9 cellular contexts compared by ENCODE assay signal in the genomic region with DNA sequence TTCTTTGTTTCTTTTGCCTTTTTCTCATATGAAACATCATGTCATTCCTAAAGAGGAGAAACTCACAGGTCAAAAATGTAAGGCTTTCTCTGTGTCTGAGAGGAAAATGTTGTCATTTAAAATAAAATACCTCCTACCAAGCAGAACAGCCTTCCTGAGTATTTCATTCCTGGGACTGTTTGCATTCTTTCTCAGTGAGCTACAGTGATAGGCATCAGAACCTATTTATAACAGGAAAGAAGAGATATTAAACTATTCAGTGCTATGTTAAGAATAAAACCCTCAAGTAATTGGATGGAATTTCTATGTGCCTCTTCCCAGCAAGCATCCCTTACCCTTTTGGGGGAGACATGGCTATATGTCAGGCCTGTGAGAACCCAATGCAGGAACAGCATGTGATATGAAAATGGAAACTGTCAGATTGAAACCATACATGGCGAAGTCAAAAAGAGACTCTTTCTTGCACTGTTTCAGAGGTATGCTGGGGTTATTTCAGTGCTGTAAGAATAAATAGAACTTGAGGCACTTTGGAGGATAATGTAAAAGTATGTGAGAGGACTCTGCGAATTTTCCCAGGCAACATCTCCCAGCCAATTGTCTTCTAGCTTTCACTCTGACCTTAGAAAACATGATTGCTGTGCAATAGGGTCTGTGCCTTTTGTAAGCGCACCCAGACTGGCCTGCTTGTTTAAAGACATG.
DNase-seq lines count a peak whose midpoint lies in the region; ATAC-seq, FAIRE-seq and TF ChIP-seq lines count a peak whose summit lies in the region.
"Had no signal": no experiment of that assay in that cellular context is flagged by ENCODE, and none has a peak within 500 bp of the region (broad histone marks: within the 10 kb centered on the region; RNA-seq: fewer than 3 reads in every experiment).

No MANE protein-coding gene starts in this region.

- intact Hi-C loops in mammary epithelial cell (cut with micrococcal nuclease) (no loop called here), pancreas (cut with DNase I) (no loop called here)

- CTCF ChIA-PET in mammary epithelial cell (lab: Charles Lee; ENCODE audit: low non-redundant PET): interaction anchor here (0.6 to 0.8 kb wide), 2 partner anchors 15 to 19 kb away, joined by 6 to 32 read pairs; no protein-coding TSS in a partner anchor
- CTCF ChIA-PET in activated CD4-positive, alpha-beta memory T cell treated with anti-CD3 and anti-CD28 coated beads, Interleukin-2, amount 10 ng/mL, durations not matched to agents 7 days and 5 days (lab: Charles Lee): no interaction called here

- TF ChIP-seq CTCF in mammary epithelial cell (conservative IDR thresholded peaks at IDR 0.05 in 1 of 2, IDR thresholded peaks at IDR 0.05 in 1 of 2; ENCODE audit: extremely low read depth in 1 of 2, insufficient read depth in 1 of 2, low read depth in 1 of 2, low read length in 2 of 2) (no peak), pancreas (IDR thresholded peaks at IDR 0.05) (no peak)

- no peaks in the 10 kb centered on the region for H3K79me2 ChIP-seq in mammary epithelial cell (ENCODE audit: insufficient read depth, low read length)

- ATAC-seq in GM18511 (IDR thresholded peaks at IDR 0.05; ENCODE audit: unreplicated experiment): peak; percentile 76
- peak; percentile 96 for ATAC-seq in HG03095 (IDR thresholded peaks at IDR 0.05; ENCODE audit: unreplicated experiment)
- peak in 3 of 4 donors; percentile 43 to 76 (median 73) for ATAC-seq in pancreas
- no peak for ATAC-seq in HG03196 (IDR thresholded peaks at IDR 0.05; ENCODE audit: unreplicated experiment)

- H3K4me3 Mint-ChIP-seq in activated CD4-positive, alpha-beta memory T cell treated with anti-CD3 and anti-CD28 coated beads, Interleukin-2, amount 10 ng/mL, durations not matched to agents 7 days and 5 days: no peak overlapping the region

- H4K20me1 ChIP-seq in mammary epithelial cell (ENCODE audit: insufficient read depth, low read length): no peaks in the 10 kb centered on the region

- no peaks in the 10 kb centered on the region for H3K27me3 Mint-ChIP-seq in activated CD4-positive, alpha-beta memory T cell treated with anti-CD3 and anti-CD28 coated beads, Interleukin-2, amount 10 ng/mL, durations not matched to agents 7 days and 5 days

- peak; percentile 26 for FAIRE-seq in pancreas (lab: Jason Lieb, UNC)

- H3K4me1 ChIP-seq in mammary epithelial cell (ENCODE audit: insufficient read depth, low read length) (peaks cover 5% of the 10 kb centered on the region), pancreas (no peaks in the 10 kb centered on the region)

- no peaks in the 10 kb centered on the region for H3K9me3 Mint-ChIP-seq in activated CD4-positive, alpha-beta memory T cell treated with anti-CD3 and anti-CD28 coated beads, Interleukin-2, amount 10 ng/mL, durations not matched to agents 7 days and 5 days

- H3K27ac ChIP-seq in mammary epithelial cell (ENCODE audit: insufficient read depth, low read depth, low read length) (no peak overlapping the region), pancreas (peak overlapping the region in 2 of 4 donors; percentile 52 to 59)
- H3K27ac ChIP-seq: neutrophil had no signal

- H3K4me1 Mint-ChIP-seq in activated CD4-positive, alpha-beta memory T cell treated with anti-CD3 and anti-CD28 coated beads, Interleukin-2, amount 10 ng/mL, durations not matched to agents 7 days and 5 days: no peaks in the 10 kb centered on the region

- H3K9me3 ChIP-seq in mammary epithelial cell (replicated peaks; ENCODE audit: insufficient read depth, low read length) (no peaks in the 10 kb centered on the region), pancreas (no peaks in the 10 kb centered on the region)
- H3K9me3 ChIP-seq: neutrophil had no signal

- WGBS in mammary epithelial cell (ENCODE audit: low coverage, missing lambda C conversion rate): 69% methylated on average over 3 of the region's 3 CpGs
- 74 to 83% methylated on average over 3 of the region's 3 CpGs for WGBS in pancreas, 2 donors

- no peaks in the 10 kb centered on the region for H3K36me3 Mint-ChIP-seq in activated CD4-positive, alpha-beta memory T cell treated with anti-CD3 and anti-CD28 coated beads, Interleukin-2, amount 10 ng/mL, durations not matched to agents 7 days and 5 days (ENCODE audit: low read depth)

- dilution Hi-C loops in mammary epithelial cell (cut with HindIII; ENCODE audit: low sequenced_read_pairs): no loop called here

- H3K9ac ChIP-seq in mammary epithelial cell (ENCODE audit: insufficient read depth, low read length): no peak overlapping the region

- H3K27me3 ChIP-seq in mammary epithelial cell (ENCODE audit: insufficient read depth, low read length) (no peaks in the 10 kb centered on the region), pancreas (no peaks in the 10 kb centered on the region)
- H3K27me3 ChIP-seq: neutrophil had no signal

- H3K36me3 ChIP-seq in mammary epithelial cell (ENCODE audit: insufficient read depth, low read length) (no peaks in the 10 kb centered on the region), pancreas (no peaks in the 10 kb centered on the region)
- H3K36me3 ChIP-seq: neutrophil had no signal

- peak; percentile 69 for DNase-seq in mammary epithelial cell
- no peak for DNase-seq in pancreas
- no peak for DNase-seq in stimulated activated CD4-positive, alpha-beta T cell treated with anti-CD3 and anti-CD28 coated beads, Interleukin-2, amount 100 ng/mL, for 48 hours
- DNase-seq in activated CD4-positive, alpha-beta memory T cell treated with anti-CD3 and anti-CD28 coated beads, Interleukin-2, amount 10 ng/mL, durations not matched to agents 7 days and 5 days: no peak
- DNase-seq in NCI-H82 (lab: John Stamatoyannopoulos, UW): no peak

- peak overlapping the region; percentile 54 for H2AFZ ChIP-seq in mammary epithelial cell (ENCODE audit: low read depth, low read length)

- H3K4me2 ChIP-seq in mammary epithelial cell (ENCODE audit: insufficient read depth, low read depth, low read length): peak overlapping the region; percentile 10

- H3K27ac Mint-ChIP-seq in activated CD4-positive, alpha-beta memory T cell treated with anti-CD3 and anti-CD28 coated beads, Interleukin-2, amount 10 ng/mL, durations not matched to agents 7 days and 5 days: no peak overlapping the region

- in situ Hi-C loops in mammary epithelial cell (cut with MboI; ENCODE audit: low sequenced_read_pairs in 2 of 2): no loop called here

- BruUV-seq in mammary epithelial cell (replicated peaks; lab: Mats Ljungman, UMichigan): TSS peak; percentile 39

- POLR2A ChIA-PET in activated CD4-positive, alpha-beta memory T cell treated with anti-CD3 and anti-CD28 coated beads, Interleukin-2, amount 10 ng/mL, durations not matched to agents 7 days and 5 days (lab: Charles Lee): no interaction called here

- H3K4me3 ChIP-seq in mammary epithelial cell (replicated peaks in 1 of 3; ENCODE audit: insufficient read depth in 1 of 3, low read depth in 2 of 3, low read length in 3 of 3) (no peak overlapping the region), pancreas (no peak overlapping the region)
